In genomic region chr6:17365961-17366360, GRCh38 we compare ENCODE assay signal across 25 cellular contexts. TPM values are rescaled to one million over a fixed set of nuclear protein-coding genes. Genes with fewer than 3 reads are reported as not detected.
"Had no signal": no experiment of that assay in that cellular context is flagged by ENCODE, and none has a peak within 500 bp of the region (broad histone marks: within the 10 kb centered on the region; RNA-seq: fewer than 3 reads in every experiment).

No MANE protein-coding gene starts in this region.

- H3K4me1 ChIP-seq: left ventricle myocardium inferior, right atrium auricular region, suprapubic skin, upper lobe of right lung had no signal

- H3K27ac ChIP-seq: left ventricle myocardium inferior, ovary, right atrium auricular region, skin epidermis, suprapubic skin, thoracic aorta, tibial artery, upper lobe of right lung had no signal

- FAIRE-seq: islet of Langerhans, kidney, urothelium cell line had no signal

- H3K36me3 ChIP-seq: left ventricle myocardium inferior, ovary, right atrium auricular region, suprapubic skin, thoracic aorta, tibial artery, upper lobe of right lung had no signal

- ATAC-seq: naive thymus-derived CD4-positive, alpha-beta T cell; natural killer cell treated with Interleukin-12 subunit alpha and Interleukin-12 subunit beta and Interleukin-15 and Interleukin-18, amount 100 ng/mL, for 72 hours; sciatic nerve; stimulated activated effector memory CD8-positive, alpha-beta T cell treated with anti-CD3 and anti-CD28 coated beads, Interleukin-12 subunit alpha, Interleukin-12 subunit beta, amount 100 ng/mL, for 72 hours; upper lobe of right lung had no signal

- H3K27me3 ChIP-seq: ovary, right atrium auricular region, suprapubic skin, tibial artery, upper lobe of right lung had no signal

- H3K4me3 ChIP-seq: left ventricle myocardium inferior, lung, ovary, right atrium auricular region, skin epidermis, suprapubic skin, thoracic aorta, tibial artery, upper lobe of right lung had no signal

- DNase-seq: hypothalamus; immature natural killer cell; kidney; left ventricle myocardium inferior; mesendoderm; naive thymus-derived CD4-positive, alpha-beta T cell; ovary; stimulated activated CD4-positive, alpha-beta T cell treated with anti-CD3 and anti-CD28 coated beads, Interleukin-12 subunit alpha, Interleukin-12 subunit beta, amount 100 ng/mL, for 4 hours; stimulated activated CD4-positive, alpha-beta T cell treated with anti-CD3 and anti-CD28 coated beads, Interleukin-15, amount 100 ng/mL, for 24 hours; stimulated activated CD4-positive, alpha-beta T cell treated with anti-CD3 and anti-CD28 coated beads, Interleukin-2, amount 100 ng/mL, for 24 hours; stimulated activated CD4-positive, alpha-beta T cell treated with anti-CD3 and anti-CD28 coated beads, Interleukin-4, amount 100 ng/mL, for 1 hour; stimulated activated naive CD4-positive, alpha-beta T cell; tibial artery; trophoblast cell; upper lobe of right lung had no signal

- H3K9me3 ChIP-seq: ovary, suprapubic skin had no signal

RNA-seq across cellular contexts. Expression of gene CAP2, which starts 27.4 kb away (rescaled TPM):
- total RNA-seq: naive thymus-derived CD4-positive, alpha-beta T cell; natural killer cell treated with Interleukin-12 subunit alpha and Interleukin-12 subunit beta and Interleukin-15 and Interleukin-18, amount 100 ng/mL, for 72 hours had no signal
- polyA plus RNA-seq: immature natural killer cell; naive thymus-derived CD4-positive, alpha-beta T cell had no signal
